In the genomic region with DNA sequence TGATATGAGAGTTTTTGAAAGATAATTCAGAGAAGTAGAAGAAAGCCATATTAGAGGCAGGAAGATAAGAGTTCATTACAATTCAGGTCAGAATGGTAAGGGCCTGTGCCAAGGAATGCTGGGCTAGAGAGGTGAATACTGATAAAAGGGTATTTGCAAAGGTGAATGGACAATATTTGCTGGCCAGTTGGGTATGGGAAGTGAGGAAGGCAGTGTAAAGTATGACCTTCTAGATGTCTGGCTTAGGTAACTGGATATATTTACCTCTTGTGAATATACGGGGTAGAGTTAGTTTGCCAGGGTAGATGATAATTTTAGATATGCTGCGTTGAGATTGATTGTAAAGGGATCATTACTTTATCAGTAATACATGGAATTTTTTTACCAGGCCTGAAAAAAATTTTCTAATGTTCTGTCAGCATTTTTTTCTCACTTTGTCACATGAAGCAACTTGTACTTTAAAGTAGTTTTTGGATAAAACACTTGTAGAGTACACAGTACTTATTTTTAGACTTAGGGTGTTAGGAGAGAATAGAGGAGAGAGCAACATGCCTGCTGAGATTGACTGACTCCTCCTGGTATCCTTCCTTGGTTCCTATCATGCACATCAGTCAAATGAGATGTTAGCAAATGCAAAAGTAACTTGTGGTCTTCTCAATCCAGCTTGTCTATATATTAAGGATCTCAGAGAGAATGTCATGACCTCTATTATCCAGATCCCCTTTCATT, we compare ENCODE assay signal across 28 cellular contexts. TPM values are rescaled to one million over a fixed set of nuclear protein-coding genes. Genes with fewer than 3 reads are reported as not detected.
A peak's percentile ranks its signal among the peaks of the same experiment; 100 is the strongest.
DNase-seq lines count a peak whose midpoint lies in the region; ATAC-seq, FAIRE-seq and TF ChIP-seq lines count a peak whose summit lies in the region.
"Had no signal": no experiment of that assay in that cellular context is flagged by ENCODE, and none has a peak within 500 bp of the region (broad histone marks: within the 10 kb centered on the region; RNA-seq: fewer than 3 reads in every experiment).

No MANE protein-coding gene starts in this region.

- WGBS in heart left ventricle, 4 donors: 46 to 61% (median 57%) methylated on average over 2 of the region's 2 CpGs
- 26 to 44% methylated on average over 2 of the region's 2 CpGs for WGBS in pancreas, 2 donors
- no CpG with 5 or more reads among the region's 2 CpGs for WGBS in mesenchymal stem cell

- no peak overlapping the region for H2BK15ac ChIP-seq in mesenchymal stem cell (ENCODE audit: low read depth, poor library complexity, severe bottlenecking)

- H2BK120ac ChIP-seq in mesenchymal stem cell (ENCODE audit: low read depth, low read length): no peak overlapping the region

- H3K9me3 ChIP-seq in CD8-positive, alpha-beta T cell (ENCODE audit: low read length): no peaks in the 10 kb centered on the region
- H3K9me3 ChIP-seq in heart left ventricle: no peaks in the 10 kb centered on the region
- no peaks in the 10 kb centered on the region for H3K9me3 ChIP-seq in pancreas
- H3K9me3 ChIP-seq in mesenchymal stem cell (ENCODE audit: control insufficient read depth, low read length): no peaks in the 10 kb centered on the region
- H3K9me3 ChIP-seq: BLaER1 treated with 17β-estradiol and CSF1 and Interleukin-3, amounts not matched to agents 10 nM and 100 nM; Caco-2; esophagus muscularis mucosa; lower lobe of right lung; mucosa of descending colon; spleen; transverse colon had no signal

- no peak overlapping the region for H3K4ac ChIP-seq in mesenchymal stem cell (ENCODE audit: low read depth in 1 of 2, low read length in 2 of 2)

- H2AFZ ChIP-seq in mesenchymal stem cell (ENCODE audit: low read depth, low read length): no peak overlapping the region
- H2AFZ ChIP-seq: parathyroid adenoma, PC-9 had no signal

- H3K9ac ChIP-seq in mesenchymal stem cell (ENCODE audit: low read length): no peak overlapping the region
- H3K9ac ChIP-seq: BLaER1 treated with 17β-estradiol and CSF1 and Interleukin-3, amounts not matched to agents 10 nM and 100 nM; parathyroid adenoma had no signal

- H3K9me3 Mint-ChIP-seq in CD8-positive, alpha-beta T cell: no peaks in the 10 kb centered on the region
- no peaks in the 10 kb centered on the region for H3K9me3 Mint-ChIP-seq in IgD-negative memory B cell
- H3K9me3 Mint-ChIP-seq: neural crest cell had no signal

- H3K4me3 ChIP-seq in CD8-positive, alpha-beta T cell (ENCODE audit: low read depth, low read length): no peak overlapping the region
- H3K4me3 ChIP-seq in heart left ventricle (no peak overlapping the region), pancreas (no peak overlapping the region), mesenchymal stem cell (ENCODE audit: insufficient read depth in 1 of 2, low read depth in 1 of 2, low read length in 2 of 2) (no peak overlapping the region), coronary artery (no peak overlapping the region)
- H3K4me3 ChIP-seq: BLaER1 treated with 17β-estradiol and CSF1 and Interleukin-3, amounts not matched to agents 10 nM and 100 nM; esophagus muscularis mucosa; lower lobe of right lung; mucosa of descending colon; PC-9; spleen; transverse colon had no signal

- DNase-seq in CD8-positive, alpha-beta T cell: no peak
- no peak for DNase-seq in heart left ventricle
- DNase-seq in pancreas: peak in 1 of 6 donors; percentile 10
- no peak for DNase-seq in mesenchymal stem cell
- DNase-seq in mesenteric fat pad (ENCODE audit: low spot score): no peak
- DNase-seq in coronary artery (ENCODE audit: low spot score): no peak
- DNase-seq: Caco-2, dermis blood vessel endothelial cell, foreskin fibroblast, head of caudate nucleus, kidney, lower lobe of right lung, mucosa of descending colon, NCI-H1417 treated with DMSO at 0.1 percent for 48 hours, NCI-H345, NCI-H69, PC-9, spleen, T-helper 2 cell, transverse colon had no signal

- no peaks in the 10 kb centered on the region for H3K27me3 Mint-ChIP-seq in CD8-positive, alpha-beta T cell (ENCODE audit: low read depth)
- no peaks in the 10 kb centered on the region for H3K27me3 Mint-ChIP-seq in IgD-negative memory B cell

- peaks cover 7% of the 10 kb centered on the region for H3K79me1 ChIP-seq in mesenchymal stem cell (replicated peaks; ENCODE audit: low read length, poor library complexity, severe bottlenecking)

- peaks cover 30% of the 10 kb centered on the region for H3K4me1 Mint-ChIP-seq in CD8-positive, alpha-beta T cell (ENCODE audit: low read depth)
- H3K4me1 Mint-ChIP-seq in IgD-negative memory B cell: peaks cover 0 to 10% (median 1%) of the 10 kb centered on the region in 3 donors
- H3K4me1 Mint-ChIP-seq: neural crest cell had no signal

- ATAC-seq in CD8-positive, alpha-beta T cell: no peak
- peak; percentile 80 to 87 (median 82) for ATAC-seq in heart left ventricle
- ATAC-seq in pancreas: peak; percentile 29 to 94 (median 86)
- ATAC-seq: HCT116, mucosa of descending colon, SK-N-SH treated with all-trans-retinoic acid at 6 μM for 48 hours had no signal

- H2AK5ac ChIP-seq in mesenchymal stem cell (ENCODE audit: low read length, severe bottlenecking): no peak overlapping the region

- no peaks in the 10 kb centered on the region for H3K27me3 ChIP-seq in CD8-positive, alpha-beta T cell (ENCODE audit: insufficient read depth, low read length)
- H3K27me3 ChIP-seq in heart left ventricle (no peaks in the 10 kb centered on the region), pancreas (no peaks in the 10 kb centered on the region), mesenchymal stem cell (ENCODE audit: control insufficient read depth in 1 of 2, insufficient read depth in 1 of 2, low read length in 2 of 2) (no peaks in the 10 kb centered on the region)
- H3K27me3 ChIP-seq: BLaER1 treated with 17β-estradiol and CSF1 and Interleukin-3, amounts not matched to agents 10 nM and 100 nM; esophagus muscularis mucosa; spleen; transverse colon had no signal

- H3K4me3 Mint-ChIP-seq in CD8-positive, alpha-beta T cell: no peak overlapping the region
- no peak overlapping the region for H3K4me3 Mint-ChIP-seq in IgD-negative memory B cell
- H3K4me3 Mint-ChIP-seq: neural crest cell had no signal

- H3K27ac ChIP-seq in CD8-positive, alpha-beta T cell (ENCODE audit: low read depth, low read length): no peak overlapping the region
- H3K27ac ChIP-seq in heart left ventricle (peak overlapping the region in 10 of 12 donors; percentile 4 to 56 (median 38)), pancreas (no peak overlapping the region), mesenchymal stem cell (ENCODE audit: low read length, poor library complexity, severe bottlenecking) (no peak overlapping the region), coronary artery (no peak overlapping the region)
- H3K27ac ChIP-seq: BLaER1 treated with 17β-estradiol and CSF1 and Interleukin-3, amounts not matched to agents 10 nM and 100 nM; esophagus muscularis mucosa; lower lobe of right lung; parathyroid adenoma; PC-9; spleen; transverse colon had no signal

- no peak overlapping the region for H4K8ac ChIP-seq in mesenchymal stem cell (ENCODE audit: low read length)

- H3K36me3 Mint-ChIP-seq in CD8-positive, alpha-beta T cell: peaks cover 79% of the 10 kb centered on the region
- H3K36me3 Mint-ChIP-seq in IgD-negative memory B cell: peaks cover 3% of the 10 kb centered on the region

- CTCF ChIA-PET in CD8-positive, alpha-beta T cell (lab: Charles Lee): interaction anchor here (1.6 kb wide), 1 partner anchor 179 kb away, joined by 11 read pairs; no protein-coding TSS in a partner anchor

- H4K91ac ChIP-seq in mesenchymal stem cell (ENCODE audit: low read length): no peak overlapping the region

- no peak overlapping the region for H3K23ac ChIP-seq in mesenchymal stem cell (ENCODE audit: low read length in 2 of 2)

- TF ChIP-seq CTCF in CD8-positive, alpha-beta T cell (IDR thresholded peaks at IDR 0.05): no peak
- TF ChIP-seq CTCF in heart left ventricle (IDR thresholded peaks at IDR 0.05): no peak
- no peak for TF ChIP-seq CTCF in pancreas (IDR thresholded peaks at IDR 0.05)
- no peak for TF ChIP-seq CTCF in coronary artery (IDR thresholded peaks at IDR 0.05)

- H3K36me3 ChIP-seq in CD8-positive, alpha-beta T cell (ENCODE audit: insufficient read depth, low read length): peaks cover 37% of the 10 kb centered on the region
- peaks cover 0 to 99% (median 86%) of the 10 kb centered on the region in 9 donors for H3K36me3 ChIP-seq in heart left ventricle
- H3K36me3 ChIP-seq in pancreas: peaks cover 4 to 53% (median 7%) of the 10 kb centered on the region in 3 donors
- peaks cover 22 to 95% of the 10 kb centered on the region in 2 experiments for H3K36me3 ChIP-seq in mesenchymal stem cell (ENCODE audit: control insufficient read depth in 1 of 2, insufficient read depth in 2 of 2, low read depth in 1 of 2, low read length in 2 of 2)

- POLR2A ChIA-PET in CD8-positive, alpha-beta T cell (lab: Charles Lee): no interaction called here

- peak overlapping the region; percentile 8 for H3K27ac Mint-ChIP-seq in CD8-positive, alpha-beta T cell
- peak overlapping the region in 2 of 3 donors; percentile 29 to 49 for H3K27ac Mint-ChIP-seq in IgD-negative memory B cell

- FAIRE-seq in pancreas (lab: Jason Lieb, UNC): no peak
- FAIRE-seq: astrocyte, kidney had no signal

- H2BK12ac ChIP-seq in mesenchymal stem cell (ENCODE audit: low read length in 2 of 2): no peak overlapping the region

- H3K4me1 ChIP-seq in CD8-positive, alpha-beta T cell (ENCODE audit: insufficient read depth, low read length): no peaks in the 10 kb centered on the region
- H3K4me1 ChIP-seq in heart left ventricle: peaks cover 0 to 14% (median 3%) of the 10 kb centered on the region in 12 donors
- H3K4me1 ChIP-seq in pancreas: peaks cover 0 to 6% (median 0%) of the 10 kb centered on the region in 3 donors
- no peaks in the 10 kb centered on the region for H3K4me1 ChIP-seq in mesenchymal stem cell (ENCODE audit: control insufficient read depth, insufficient read depth, low read depth, low read length)
- H3K4me1 ChIP-seq: BLaER1 treated with 17β-estradiol and CSF1 and Interleukin-3, amounts not matched to agents 10 nM and 100 nM; Caco-2; lower lobe of right lung; parathyroid adenoma; transverse colon had no signal

- H3K14ac ChIP-seq in mesenchymal stem cell (ENCODE audit: low read length in 2 of 2): no peak overlapping the region

- no peak overlapping the region for H3K4me2 ChIP-seq in mesenchymal stem cell (ENCODE audit: low read length, poor library complexity, severe bottlenecking)
- H3K4me2 ChIP-seq: BLaER1 treated with 17β-estradiol and CSF1 and Interleukin-3, amounts not matched to agents 10 nM and 100 nM; PC-9 had no signal

- intact Hi-C loops in CD8-positive, alpha-beta T cell (cut with DNase I, micrococcal nuclease): loop anchor here (2.0 to 5.0 kb wide), 3 partner anchors 72 to 587 kb away; a partner anchor contains a TSS
- intact Hi-C loops in heart left ventricle (cut with DNase I): loop anchor here in 8 of 10 donors (5.0 to 10.0 kb wide), 6 partner anchors 72 to 175 kb away; a partner anchor contains a TSS
- intact Hi-C loops in pancreas (cut with DNase I): no loop called here

- H2BK5ac ChIP-seq in mesenchymal stem cell (ENCODE audit: low read depth, low read length, poor library complexity, severe bottlenecking): no peak overlapping the region

- H3K18ac ChIP-seq in mesenchymal stem cell (ENCODE audit: low read depth in 1 of 2, low read length in 2 of 2): no peak overlapping the region

- TF ChIP-seq POLR2A in heart left ventricle (IDR thresholded peaks at IDR 0.05): no peak

RNA-seq across cellular contexts. Expression of a gene that starts 14.1 kb away (rescaled TPM):
- total RNA-seq in CD8-positive, alpha-beta T cell: 10 to 100 TPM; 36.2 to 37.7 TPM
- 19.4 TPM for polyA plus RNA-seq in IgD-negative memory B cell
- 10 to 100 TPM; 31.4 to 54.6 (median 36.3) TPM for total RNA-seq in heart left ventricle
- polyA plus RNA-seq in heart left ventricle: 10 to 100 TPM; 21.3 to 40.0 TPM
- total RNA-seq in pancreas: 10 to 100 TPM; 14.7 to 21.9 (median 19.5) TPM
- 10 to 100 TPM; 15.9 to 19.3 TPM for polyA plus RNA-seq in pancreas
- polyA plus RNA-seq in mesenchymal stem cell (2013, experiment 1 of 2): 50.0 TPM
- 49.3 TPM for polyA plus RNA-seq in mesenchymal stem cell (2013, experiment 2 of 2)
- 28.7 TPM for total RNA-seq in mesenteric fat pad

RNA-seq across cellular contexts. Expression of a gene that starts 30.5 kb away (rescaled TPM):
- 1 to 10 TPM; 4.6 to 4.9 TPM for total RNA-seq in CD8-positive, alpha-beta T cell
- 4.6 TPM for polyA plus RNA-seq in IgD-negative memory B cell
- 10 to 100 TPM; 15.6 to 45.3 (median 29.8) TPM for total RNA-seq in heart left ventricle
- 10 to 100 TPM in 1 of 2 donors, 1 to 10 TPM in 1; 6.8 to 17.6 TPM for polyA plus RNA-seq in heart left ventricle
- total RNA-seq in pancreas: 10 to 100 TPM in 2 of 6 donors, 1 to 10 TPM in 4; 7.6 to 12.8 (median 9.8) TPM
- 1 to 10 TPM; 1.7 to 3.0 TPM for polyA plus RNA-seq in pancreas
- polyA plus RNA-seq in mesenchymal stem cell (2013, experiment 1 of 2): 5.5 TPM
- polyA plus RNA-seq in mesenchymal stem cell (2013, experiment 2 of 2): 5.6 TPM
- 9.3 TPM for total RNA-seq in mesenteric fat pad

Comparison
In these comparisons a context has a peak if more than half of its experiments do, and no peak if none do; other contexts are left out.
1. H3K27ac ChIP-seq: peak in heart left ventricle (10 of 12); none in CD8-positive, alpha-beta T cell (single experiment), pancreas (0 of 4), mesenchymal stem cell (single experiment) and coronary artery (0 of 2).
2. intact Hi-C loops: an anchor here in CD8-positive, alpha-beta T cell (2.0 to 5.0 kb wide) and heart left ventricle (5.0 to 10.0 kb wide); none called in pancreas.